ENCODE assay signal across 8 cellular contexts in the genomic region with DNA sequence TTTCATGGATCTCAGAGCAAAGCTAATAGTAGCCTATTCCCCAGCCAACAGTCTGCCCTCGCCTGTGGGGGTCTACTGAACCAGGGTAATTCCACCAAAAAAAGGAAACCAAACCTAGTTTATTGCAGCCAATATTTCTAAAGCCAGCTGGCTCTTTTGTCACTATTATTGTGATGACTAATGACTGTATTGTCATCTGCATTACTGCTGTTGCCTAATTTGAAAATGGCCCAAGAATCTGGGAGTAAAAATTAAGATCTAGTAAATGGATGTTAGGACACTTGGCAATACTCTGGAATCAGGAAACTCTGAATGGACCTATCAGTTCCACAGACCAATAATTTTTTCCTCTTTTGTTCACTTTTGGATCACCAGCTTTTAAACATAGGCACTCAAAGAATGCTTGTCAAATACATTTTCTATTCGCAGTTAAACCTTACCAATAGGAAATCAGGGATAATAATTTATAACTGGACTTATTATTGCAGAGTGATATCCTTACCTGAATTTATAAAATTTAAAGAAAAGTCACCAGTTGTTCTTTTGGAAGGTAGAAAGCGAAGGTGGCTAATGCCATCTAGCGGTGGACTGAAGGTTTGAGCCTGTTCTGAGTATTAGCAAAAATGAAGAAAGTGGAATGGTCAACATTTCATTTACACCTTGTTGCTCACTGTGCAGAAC.
DNase-seq lines count a peak whose midpoint lies in the region; ATAC-seq and TF ChIP-seq lines count a peak whose summit lies in the region.

No MANE protein-coding gene starts in this region.

- ATAC-seq in GM21619 (IDR thresholded peaks at IDR 0.05; ENCODE audit: unreplicated experiment) (no peak), GM18517 (IDR thresholded peaks at IDR 0.05; ENCODE audit: unreplicated experiment) (no peak)

- intact Hi-C loops in prostate gland (cut with DNase I) = loop anchor here (5.0 to 10.0 kb wide), 3 partner anchors 646 to 1273 kb away; no protein-coding TSS in a partner anchor

- H3K9me3 ChIP-seq in BE2C (no peaks in the 10 kb centered on the region), prostate gland (no peaks in the 10 kb centered on the region)

- DNase-seq in BE2C (peak; percentile 37), GM20000 (ENCODE audit: low spot score) (peak; percentile 51), NCI-H460 (ENCODE audit: extremely low read depth, low read depth) (peak; percentile 54), foreskin melanocyte (peak; percentile 10), prostate gland (ENCODE audit: low spot score) (no peak)
- DNase-seq in activated CD8-positive, alpha-beta memory T cell treated with anti-CD3 and anti-CD28 coated beads, Interleukin-2, amount 50 U/mL, for 48 hours = peak; percentile 50

- H3K27ac ChIP-seq in prostate gland = no peak overlapping the region

- TF ChIP-seq POLR2A in prostate gland (IDR thresholded peaks at IDR 0.05) = no peak

- TF ChIP-seq CTCF in BE2C (IDR thresholded peaks at IDR 0.05; ENCODE audit: low read depth, low read length) (peak; percentile 91), GM20000 (IDR thresholded peaks at IDR 0.05; ENCODE audit: extremely low read depth, missing control alignments) (peak; percentile 60), prostate gland (IDR thresholded peaks at IDR 0.05) (peak; percentile 61 to 74 (median 70))

- peaks cover 14% of the 10 kb centered on the region for H3K27me3 ChIP-seq in BE2C
- no peaks in the 10 kb centered on the region for H3K27me3 ChIP-seq in prostate gland (replicated peaks; ENCODE audit: insufficient read depth)

- WGBS in prostate gland = 10% methylated on average over 4 of the region's 4 CpGs

- no peaks in the 10 kb centered on the region for H3K36me3 ChIP-seq in BE2C
- H3K36me3 ChIP-seq in prostate gland = no peaks in the 10 kb centered on the region

- H3K4me1 ChIP-seq in BE2C (no peaks in the 10 kb centered on the region), prostate gland (replicated peaks) (no peaks in the 10 kb centered on the region)

- H3K4me3 ChIP-seq in BE2C (ENCODE audit: low read depth, low read length) = no peak overlapping the region
- H3K4me3 ChIP-seq in prostate gland = no peak overlapping the region
